In the genomic region with DNA sequence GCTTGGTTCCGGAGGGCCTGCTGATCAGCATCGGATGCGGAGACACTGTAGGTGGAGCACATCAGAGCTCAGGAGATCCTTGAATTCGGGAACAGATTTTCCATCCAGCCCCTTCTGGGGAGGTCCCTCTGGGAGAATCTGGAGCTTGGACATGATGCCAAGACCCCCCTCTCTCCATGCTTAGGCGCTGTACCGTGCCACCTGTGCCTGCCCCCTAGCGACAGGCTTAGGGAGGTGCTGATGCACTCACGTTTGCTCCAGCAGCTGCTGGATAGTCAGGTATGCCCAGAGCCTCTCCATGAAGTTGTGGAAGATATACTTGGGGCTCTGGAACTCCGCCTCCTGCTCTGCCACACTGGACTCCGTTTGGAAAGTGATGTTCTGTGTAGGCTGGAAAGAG, we compare ENCODE assay signal across 9 cellular contexts. TPM values are rescaled to one million over a fixed set of nuclear protein-coding genes. Genes with fewer than 3 reads are reported as not detected.
DNase-seq lines count a peak whose midpoint lies in the region; ATAC-seq and TF ChIP-seq lines count a peak whose summit lies in the region.
"Had no signal": no experiment of that assay in that cellular context is flagged by ENCODE, and none has a peak within 500 bp of the region (broad histone marks: within the 10 kb centered on the region; RNA-seq: fewer than 3 reads in every experiment).

No MANE protein-coding gene starts in this region.

- H3K36me3 Mint-ChIP-seq in nephron progenitor cell (ENCODE audit: low read depth), result no peaks in the 10 kb centered on the region

- H3K27ac ChIP-seq in body of pancreas, result no peak overlapping the region

- ATAC-seq in body of pancreas (no peak), GM19452 (IDR thresholded peaks at IDR 0.05; ENCODE audit: unreplicated experiment) (no peak), GM19463 (IDR thresholded peaks at IDR 0.05; ENCODE audit: unreplicated experiment) (no peak)
- ATAC-seq: right cardiac atrium had no signal

- H3K4me1 ChIP-seq in body of pancreas, result no peaks in the 10 kb centered on the region

- H3K4me3 ChIP-seq in body of pancreas, result no peak overlapping the region

- no peak overlapping the region for H3K4me3 Mint-ChIP-seq in nephron progenitor cell

- no peak for TF ChIP-seq POLR2A in body of pancreas (IDR thresholded peaks at IDR 0.05)

- peak; percentile 76 for TF ChIP-seq CTCF in LNCAP (IDR thresholded peaks at IDR 0.05)
- peak in 5 of 7 experiments; percentile 14 to 31 (median 16) for TF ChIP-seq CTCF in body of pancreas (IDR thresholded peaks at IDR 0.05)
- TF ChIP-seq CTCF in nephron progenitor cell (IDR thresholded peaks at IDR 0.05), result peak; percentile 69

- no peaks in the 10 kb centered on the region for H3K27me3 Mint-ChIP-seq in nephron progenitor cell (ENCODE audit: low read depth, poor library complexity)

- H3K9me3 ChIP-seq in body of pancreas, result no peaks in the 10 kb centered on the region

- DNase-seq in NCI-H524 (lab: John Stamatoyannopoulos, UW) (peak; percentile 2 to 30), NCI-H524 treated with DMSO at 0.1 percent for 48 hours (lab: John Stamatoyannopoulos, UW) (no peak), body of pancreas (peak in 2 of 4 donors; percentile 14 to 23), nephron progenitor cell (peak; percentile 52), GF-D8 (lab: John Stamatoyannopoulos, UW) (no peak)

- H3K27me3 ChIP-seq in body of pancreas, result no peaks in the 10 kb centered on the region

- intact Hi-C loops in body of pancreas (cut with DNase I), result no loop called here

- H3K4me1 Mint-ChIP-seq in nephron progenitor cell, result peaks cover 41% of the 10 kb centered on the region

- no peaks in the 10 kb centered on the region for H3K36me3 ChIP-seq in body of pancreas (replicated peaks in 1 of 2; ENCODE audit: insufficient read depth in 1 of 2, low read depth in 2 of 2)

- WGBS in body of pancreas, 2 donors, result 59 to 80% methylated on average over 6 to 10 of the region's 10 CpGs

- no peaks in the 10 kb centered on the region for H3K9me3 Mint-ChIP-seq in nephron progenitor cell

- H3K27ac Mint-ChIP-seq in nephron progenitor cell, result no peak overlapping the region

RNA-seq across cellular contexts. Expression of a gene that starts 9.7 kb away (rescaled TPM):
- total RNA-seq in body of pancreas, result 10 to 100 TPM; 60.7 to 86.7 TPM

RNA-seq across cellular contexts. Expression of a gene that starts 14.1 kb away (rescaled TPM):
- total RNA-seq in body of pancreas, result 1 to 10 TPM in 1 of 2 donors, not detected in 1; 3.9 TPM

RNA-seq across cellular contexts. Expression of a gene that starts 26.1 kb away (rescaled TPM):
- total RNA-seq in body of pancreas, result 1 to 10 TPM in 1 of 2 donors, not detected in 1; 1.6 TPM

RNA-seq across cellular contexts. Expression of a gene that starts 43.3 kb away (rescaled TPM):
- total RNA-seq in body of pancreas, result 1 to 10 TPM in 1 of 2 donors, not detected in 1; 4.4 TPM
- total RNA-seq: right cardiac atrium had no signal

RNA-seq across cellular contexts. Expression of a gene that starts 50.0 kb away (rescaled TPM):
- total RNA-seq in body of pancreas, result 10 to 100 TPM; 10.1 to 73.2 TPM

Comparison
In these comparisons a context has a peak if more than half of its experiments do, and no peak if none do; other contexts are left out.
1. DNase-seq: peak in NCI-H524 (2 of 2) and nephron progenitor cell (single experiment); none in NCI-H524 treated with DMSO at 0.1 percent for 48 hours (single experiment) and GF-D8 (single experiment).
2. CTCF ChIP-seq: peak in every context shown above with its lines; median percentile 76 in LNCAP; 69 in nephron progenitor cell; 16 in body of pancreas.